10 cellular contexts compared by ENCODE assay signal in genomic region chr14:31204593-31205534, GRCh38. TPM values are rescaled to one million over a fixed set of nuclear protein-coding genes. Genes with fewer than 3 reads are reported as not detected.
DNase-seq lines count a peak whose midpoint lies in the region; ATAC-seq, FAIRE-seq and TF ChIP-seq lines count a peak whose summit lies in the region.
"Had no signal": no experiment of that assay in that cellular context is flagged by ENCODE, and none has a peak within 500 bp of the region (broad histone marks: within the 10 kb centered on the region; RNA-seq: fewer than 3 reads in every experiment).

No MANE protein-coding gene starts in this region.

- H3F3A ChIP-seq in PC-3 (ENCODE audit: low read length, unreplicated experiment) = no peaks in the 10 kb centered on the region

- no peaks in the 10 kb centered on the region for H3K9me3 ChIP-seq in PC-3 (ENCODE audit: low read length)
- H3K9me3 ChIP-seq in endothelial cell of umbilical vein (replicated peaks; ENCODE audit: control insufficient read depth, insufficient read depth, low read length) = no peaks in the 10 kb centered on the region
- H3K9me3 ChIP-seq: neutrophil had no signal

- H3K79me2 ChIP-seq in PC-3 (ENCODE audit: low read length) (peaks cover 75% of the 10 kb centered on the region), endothelial cell of umbilical vein (ENCODE audit: control insufficient read depth, insufficient read depth, low read length) (peaks cover 65% of the 10 kb centered on the region)

- H3K36me3 Mint-ChIP-seq in Calu3 (ENCODE audit: insufficient read depth, unreplicated experiment) = peaks cover 60% of the 10 kb centered on the region
- peaks cover 22% of the 10 kb centered on the region for H3K36me3 Mint-ChIP-seq in osteocyte (ENCODE audit: unreplicated experiment)

- H3K9ac ChIP-seq in PC-3 (ENCODE audit: low read length) (peak overlapping the region; percentile 99; the same call in 1 of the 2 replicates), endothelial cell of umbilical vein (replicated peaks; ENCODE audit: extremely low read depth, insufficient read depth, low read length) (peak overlapping the region; percentile 96)

- POLR2A ChIA-PET in PC-3 (lab: Charles Lee; ENCODE audit: unreplicated experiment) = interaction anchor here (1.2 kb wide), 1 partner anchor 41 kb away, joined by 7 read pairs; no protein-coding TSS in a partner anchor
- POLR2A ChIA-PET in endothelial cell of umbilical vein (lab: Charles Lee) = no interaction called here

- no peak overlapping the region for H3K27ac Mint-ChIP-seq in Calu3 (ENCODE audit: unreplicated experiment)
- H3K27ac Mint-ChIP-seq in osteocyte (ENCODE audit: unreplicated experiment) = peak overlapping the region; percentile 81

- H3K4me3 ChIP-seq in PC-3 (ENCODE audit: low read length) (peak overlapping the region; percentile 75), endothelial cell of umbilical vein (replicated peaks in 1 of 3; ENCODE audit: insufficient read depth in 1 of 3, low read depth in 1 of 3, low read length in 3 of 3) (peak overlapping the region in 1 of 3 experiments; percentile 96)

- no peaks in the 10 kb centered on the region for H3K9me1 ChIP-seq in endothelial cell of umbilical vein (replicated peaks; ENCODE audit: control insufficient read depth, extremely low read depth, insufficient read depth, low read length)

- CTCF ChIA-PET in Calu3 (lab: Charles Lee) = interaction anchor here (0.7 kb wide), 1 partner anchor 24 kb away, joined by 3 read pairs; no protein-coding TSS in a partner anchor
- CTCF ChIA-PET in PC-3 (lab: Charles Lee) = no interaction called here
- CTCF ChIA-PET in endothelial cell of umbilical vein (lab: Charles Lee) = interaction anchor here (0.9 to 3.7 kb wide), 3 partner anchors 10 to 21 kb away, joined by 3 to 24 read pairs (median 3); no protein-coding TSS in a partner anchor

- intact Hi-C loops in Calu3 (cut with micrococcal nuclease; ENCODE audit: unreplicated experiment) (loop anchor here (5.0 to 10.0 kb wide), 2 partner anchors 120 to 152 kb away; no protein-coding TSS in a partner anchor), PC-3 (cut with micrococcal nuclease) (loop anchor here (5.0 to 10.0 kb wide), 3 partner anchors 92 to 250 kb away; partner anchors contain the start of gene DTD2), endothelial cell of umbilical vein (cut with micrococcal nuclease) (loop anchor here (2.0 to 5.0 kb wide), 3 partner anchors 122 to 216 kb away; partner anchors contain the start of genes AP4S1, HEATR5A and STRN3)

- FAIRE-seq in endothelial cell of umbilical vein (lab: Jason Lieb, UNC) = no peak
- FAIRE-seq: GM12892 had no signal

- peaks cover 12% of the 10 kb centered on the region for H3K36me3 ChIP-seq in PC-3 (ENCODE audit: low read depth, low read length)
- H3K36me3 ChIP-seq in endothelial cell of umbilical vein (ENCODE audit: control insufficient read depth in 2 of 2, extremely low read depth in 1 of 2, insufficient read depth in 2 of 2, low read length in 2 of 2) = no peaks in the 10 kb centered on the region

- dilution Hi-C loops in endothelial cell of umbilical vein (cut with MboI; ENCODE audit: extremely low pct_ligation_motif_present, low sequenced_read_pairs) = no loop called here

- TF ChIP-seq POLR2A in endothelial cell of umbilical vein (IDR thresholded peaks at IDR 0.05; ENCODE audit: low read depth, low read length) = no peak

- H3K4me3 Mint-ChIP-seq in Calu3 (ENCODE audit: low read depth, unreplicated experiment) = peak overlapping the region; percentile 81
- H3K4me3 Mint-ChIP-seq in osteocyte (ENCODE audit: unreplicated experiment) = peak overlapping the region; percentile 90

- DNase-seq in Calu3 = no peak
- no peak for DNase-seq in PC-3
- DNase-seq in endothelial cell of umbilical vein (ENCODE audit: low read depth, low spot score) = no peak
- DNase-seq in osteocyte (ENCODE audit: extremely low spot score, unreplicated experiment) = no peak
- DNase-seq in HK-2 (ENCODE audit: unreplicated experiment) = no peak
- no peak for DNase-seq in NCI-H1048 (lab: John Stamatoyannopoulos, UW)
- no peak for DNase-seq in RPMI8226

- no peaks in the 10 kb centered on the region for H3K9me3 Mint-ChIP-seq in Calu3 (ENCODE audit: low read depth, unreplicated experiment)
- H3K9me3 Mint-ChIP-seq in osteocyte (ENCODE audit: unreplicated experiment) = no peaks in the 10 kb centered on the region

- no peaks in the 10 kb centered on the region for H3K27me3 Mint-ChIP-seq in Calu3 (ENCODE audit: unreplicated experiment)
- no peaks in the 10 kb centered on the region for H3K27me3 Mint-ChIP-seq in osteocyte (ENCODE audit: unreplicated experiment)

- H3K27me3 ChIP-seq in PC-3 (ENCODE audit: low read length) (no peaks in the 10 kb centered on the region), endothelial cell of umbilical vein (ENCODE audit: control insufficient read depth in 2 of 2, insufficient read depth in 2 of 2, low read length in 2 of 2) (no peaks in the 10 kb centered on the region)
- H3K27me3 ChIP-seq: neutrophil had no signal

- H2AFZ ChIP-seq in PC-3 (ENCODE audit: low read length) (no peak overlapping the region), endothelial cell of umbilical vein (ENCODE audit: low read depth, low read length) (no peak overlapping the region)

- H3K4me2 ChIP-seq in PC-3 (ENCODE audit: low read length) (peak overlapping the region; percentile 91), endothelial cell of umbilical vein (ENCODE audit: insufficient read depth, low read length) (peak overlapping the region; percentile 99)

- TF ChIP-seq CTCF in Calu3 (IDR thresholded peaks at IDR 0.05; ENCODE audit: unreplicated experiment) (no peak), PC-3 (conservative IDR thresholded peaks at IDR 0.05; ENCODE audit: low read depth, low read length) (no peak), endothelial cell of umbilical vein (IDR thresholded peaks at IDR 0.05; ENCODE audit: extremely low read depth in 1 of 2, insufficient read depth in 1 of 2, low read depth in 1 of 2, low read length in 2 of 2) (no peak), osteocyte (IDR thresholded peaks at IDR 0.05) (no peak)

- H3K4me1 Mint-ChIP-seq in Calu3 (ENCODE audit: low read depth, unreplicated experiment) (peaks cover 31% of the 10 kb centered on the region), osteocyte (ENCODE audit: unreplicated experiment) (peaks cover 43% of the 10 kb centered on the region)

- H3K4me1 ChIP-seq in PC-3 (ENCODE audit: insufficient read depth, low read length) = peaks cover 32% of the 10 kb centered on the region
- peaks cover 29% of the 10 kb centered on the region for H3K4me1 ChIP-seq in endothelial cell of umbilical vein (ENCODE audit: control insufficient read depth, extremely low read depth, insufficient read depth, low read length)

- no TSS peak for BruUV-seq in Calu3 (replicated peaks; lab: Mats Ljungman, UMichigan)
- no TSS peak for BruUV-seq in PC-3 (replicated peaks; lab: Mats Ljungman, UMichigan)
- no TSS peak for BruUV-seq in endothelial cell of umbilical vein (replicated peaks; lab: Mats Ljungman, UMichigan)

- H4K20me1 ChIP-seq in PC-3 (ENCODE audit: low read length) = peaks cover 27% of the 10 kb centered on the region
- H4K20me1 ChIP-seq in endothelial cell of umbilical vein (replicated peaks; ENCODE audit: control insufficient read depth, extremely low read depth, insufficient read depth, low read length) = peaks cover 6% of the 10 kb centered on the region

- no peaks in the 10 kb centered on the region for H3K9me2 ChIP-seq in PC-3 (replicated peaks; ENCODE audit: low read length)

- H3K27ac ChIP-seq in PC-3 (ENCODE audit: low read length) = no peak overlapping the region
- H3K27ac ChIP-seq in endothelial cell of umbilical vein (ENCODE audit: insufficient read depth, low read depth, low read length) = no peak overlapping the region

- ATAC-seq in PC-3 (no peak), HG03280 (IDR thresholded peaks at IDR 0.05; ENCODE audit: unreplicated experiment) (no peak)

TF ChIP-seq in endothelial cell of umbilical vein, 7 proteins besides CTCF, POLR2A, EP300 and RAD21:
- no peak for TF ChIP-seq POLR2AphosphoS5 (IDR thresholded peaks at IDR 0.05; ENCODE audit: insufficient read depth, low read depth, low read length)
- TF ChIP-seq GATA2 (IDR thresholded peaks at IDR 0.05; ENCODE audit: insufficient read depth, insufficient read length, low read depth, low read length) = no peak
- TF ChIP-seq MAX (IDR thresholded peaks at IDR 0.05; ENCODE audit: insufficient read depth, insufficient read length) = no peak
- no peak for TF ChIP-seq EZH2 (IDR thresholded peaks at IDR 0.05; ENCODE audit: borderline replicate concordance, low read depth, low read length, severe bottlenecking)
- TF ChIP-seq JUN (IDR thresholded peaks at IDR 0.05; ENCODE audit: borderline replicate concordance, insufficient read depth, insufficient read length, low read depth) = no peak
- no peak for TF ChIP-seq MYC (IDR thresholded peaks at IDR 0.05; ENCODE audit: low read depth, low read length)
- TF ChIP-seq FOS (IDR thresholded peaks at IDR 0.05; ENCODE audit: borderline replicate concordance, insufficient read depth, low read length) = no peak

RNA-seq across cellular contexts. Expression of gene HECTD1, which starts 2.7 kb away (rescaled TPM):
- 98.6 and 105 TPM in 2 replicates for total RNA-seq in Calu3 (2022)
- total RNA-seq in PC-3 (2014; rRNA removed) = 152 and 214 TPM in 2 replicates
- total RNA-seq in endothelial cell of umbilical vein = 173 and 181 TPM in 2 replicates
- 57.9 and 67.9 TPM in 2 replicates for polyA plus RNA-seq in endothelial cell of umbilical vein
- 63.2 and 68.4 TPM in 2 replicates for polyA plus RNA-seq in endothelial cell of umbilical vein (2011; cell fraction: cytosol; rRNA removed)
- polyA plus RNA-seq in endothelial cell of umbilical vein (2011; cell fraction: nucleus; rRNA removed) = 204 and 228 TPM in 2 replicates
- 92.7 and 124 TPM in 2 replicates for polyA plus RNA-seq in endothelial cell of umbilical vein (2012)
- 369 and 421 TPM in 2 replicates for polyA minus RNA-seq in endothelial cell of umbilical vein
- polyA minus RNA-seq in endothelial cell of umbilical vein (2011; cell fraction: cytosol; rRNA and poly(A)+ RNA removed) = 126 TPM
- 236 and 340 TPM in 2 replicates for polyA minus RNA-seq in endothelial cell of umbilical vein (2011; cell fraction: nucleus; rRNA and poly(A)+ RNA removed)
- total RNA-seq in osteocyte = 160 and 175 TPM in 2 replicates
